Comparison of ENCODE assay signal across 8 cellular contexts in the genomic region with DNA sequence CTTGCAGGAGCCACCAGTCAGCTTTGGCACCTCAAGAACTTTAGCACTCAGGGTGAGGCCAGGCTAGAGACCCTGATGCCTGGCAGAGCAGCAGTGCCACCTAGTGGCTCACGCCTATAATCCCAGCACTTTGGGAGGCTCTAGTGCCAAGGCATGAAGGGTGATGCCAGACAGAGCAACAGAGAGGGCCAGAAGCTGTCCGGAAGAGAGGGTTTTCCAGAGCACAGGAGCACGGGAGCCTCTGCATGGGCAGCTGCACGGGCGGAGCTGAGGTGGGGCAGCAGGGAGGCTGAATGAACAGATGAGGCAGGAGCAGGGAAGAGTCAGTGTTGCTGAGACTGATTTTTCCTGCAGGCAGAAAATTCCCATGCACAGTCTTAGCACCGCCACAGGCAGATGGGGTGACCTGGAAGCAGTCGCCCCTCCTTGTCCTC. TPM values are rescaled to one million over a fixed set of nuclear protein-coding genes. Genes with fewer than 3 reads are reported as not detected.
A peak's percentile ranks its signal among the peaks of the same experiment; 100 is the strongest.
DNase-seq lines count a peak whose midpoint lies in the region; ATAC-seq and TF ChIP-seq lines count a peak whose summit lies in the region.

No MANE protein-coding gene starts in this region.

- DNase-seq in DMS79 (lab: John Stamatoyannopoulos, UW) (peak; percentile 1), Karpas-422 (peak; percentile 92), right atrium auricular region (ENCODE audit: low spot score) (peak; percentile 73), sciatic nerve (ENCODE audit: low spot score) (peak; percentile 80)
- DNase-seq in activated naive CD8-positive, alpha-beta T cell treated with anti-CD3 and anti-CD28 coated beads, Interleukin-2, amount 50 U/mL, for 24 hours, result peak; percentile 63

- H3K27ac Mint-ChIP-seq in activated naive CD8-positive, alpha-beta T cell treated with anti-CD3 and anti-CD28 coated beads, Interleukin-2, amount 50 U/mL, for 24 hours, result no peak overlapping the region

- no peaks in the 10 kb centered on the region for H3K4me1 ChIP-seq in Karpas-422 (ENCODE audit: low read length)
- peaks cover 0 to 6% of the 10 kb centered on the region in 2 donors for H3K4me1 ChIP-seq in right atrium auricular region

- peaks cover 5% of the 10 kb centered on the region for H3K27me3 Mint-ChIP-seq in activated naive CD8-positive, alpha-beta T cell treated with anti-CD3 and anti-CD28 coated beads, Interleukin-2, amount 50 U/mL, for 24 hours

- H4K20me1 ChIP-seq in Karpas-422 (ENCODE audit: insufficient read depth, low read depth, low read length), result 0 out of 2 replicates have a peak, but pooled peaks cover 2% of the 10 kb centered on the region

- H2AFZ ChIP-seq in Karpas-422 (ENCODE audit: low read length), result no peak overlapping the region

- H3K4me2 ChIP-seq in Karpas-422 (ENCODE audit: low read depth, low read length, poor library complexity, severe bottlenecking), result no peak overlapping the region

- H3K27ac ChIP-seq in Karpas-422 (ENCODE audit: low read length) (no peak overlapping the region), right atrium auricular region (no peak overlapping the region)

- ATAC-seq in GM21423 (IDR thresholded peaks at IDR 0.05; ENCODE audit: unreplicated experiment) (peak; percentile 75), SK-N-SH treated with all-trans-retinoic acid at 6 μM for 48 hours (peak; percentile 93), sciatic nerve (peak; percentile 89), HG03196 (IDR thresholded peaks at IDR 0.05; ENCODE audit: unreplicated experiment) (no peak)
- peak; percentile 88 for ATAC-seq in activated naive CD8-positive, alpha-beta T cell treated with anti-CD3 and anti-CD28 coated beads, Interleukin-2, amount 50 U/mL, for 24 hours

- H3K9me3 Mint-ChIP-seq in activated naive CD8-positive, alpha-beta T cell treated with anti-CD3 and anti-CD28 coated beads, Interleukin-2, amount 50 U/mL, for 24 hours, result no peaks in the 10 kb centered on the region

- peaks cover 1% of the 10 kb centered on the region for H3K4me1 Mint-ChIP-seq in activated naive CD8-positive, alpha-beta T cell treated with anti-CD3 and anti-CD28 coated beads, Interleukin-2, amount 50 U/mL, for 24 hours

- H3K27me3 ChIP-seq in Karpas-422 (ENCODE audit: low read length) (no peaks in the 10 kb centered on the region), right atrium auricular region (no peaks in the 10 kb centered on the region)

- H3K36me3 ChIP-seq in Karpas-422 (ENCODE audit: insufficient read depth, low read length) (no peaks in the 10 kb centered on the region), right atrium auricular region (no peaks in the 10 kb centered on the region)

- peak; percentile 75 to 90 for TF ChIP-seq CTCF in right atrium auricular region (IDR thresholded peaks at IDR 0.05)

- H3K4me3 Mint-ChIP-seq in activated naive CD8-positive, alpha-beta T cell treated with anti-CD3 and anti-CD28 coated beads, Interleukin-2, amount 50 U/mL, for 24 hours, result no peak overlapping the region

- no peaks in the 10 kb centered on the region for H3K36me3 Mint-ChIP-seq in activated naive CD8-positive, alpha-beta T cell treated with anti-CD3 and anti-CD28 coated beads, Interleukin-2, amount 50 U/mL, for 24 hours (ENCODE audit: low read depth)

- H3K4me3 ChIP-seq in Karpas-422 (ENCODE audit: low read length) (no peak overlapping the region), right atrium auricular region (no peak overlapping the region)

- H3K9ac ChIP-seq in Karpas-422 (ENCODE audit: low read length), result no peak overlapping the region

- H3K9me3 ChIP-seq in Karpas-422 (ENCODE audit: low read length), result no peaks in the 10 kb centered on the region
- H3K9me3 ChIP-seq in right atrium auricular region, result no peaks in the 10 kb centered on the region

- no peaks in the 10 kb centered on the region for H3K9me2 ChIP-seq in Karpas-422 (replicated peaks; ENCODE audit: insufficient read depth, low read length)

- H3K79me2 ChIP-seq in Karpas-422 (ENCODE audit: low read length), result no peaks in the 10 kb centered on the region

- intact Hi-C loops in sciatic nerve (cut with DNase I), result loop anchor here (10.0 kb wide), 1 partner anchor 293 kb away; no protein-coding TSS in a partner anchor

TF ChIP-seq in SK-N-SH treated with all-trans-retinoic acid at 6 μM for 48 hours, 23 proteins besides CTCF, POLR2A, EP300 and RAD21:
- TF ChIP-seq, protein P1, sequence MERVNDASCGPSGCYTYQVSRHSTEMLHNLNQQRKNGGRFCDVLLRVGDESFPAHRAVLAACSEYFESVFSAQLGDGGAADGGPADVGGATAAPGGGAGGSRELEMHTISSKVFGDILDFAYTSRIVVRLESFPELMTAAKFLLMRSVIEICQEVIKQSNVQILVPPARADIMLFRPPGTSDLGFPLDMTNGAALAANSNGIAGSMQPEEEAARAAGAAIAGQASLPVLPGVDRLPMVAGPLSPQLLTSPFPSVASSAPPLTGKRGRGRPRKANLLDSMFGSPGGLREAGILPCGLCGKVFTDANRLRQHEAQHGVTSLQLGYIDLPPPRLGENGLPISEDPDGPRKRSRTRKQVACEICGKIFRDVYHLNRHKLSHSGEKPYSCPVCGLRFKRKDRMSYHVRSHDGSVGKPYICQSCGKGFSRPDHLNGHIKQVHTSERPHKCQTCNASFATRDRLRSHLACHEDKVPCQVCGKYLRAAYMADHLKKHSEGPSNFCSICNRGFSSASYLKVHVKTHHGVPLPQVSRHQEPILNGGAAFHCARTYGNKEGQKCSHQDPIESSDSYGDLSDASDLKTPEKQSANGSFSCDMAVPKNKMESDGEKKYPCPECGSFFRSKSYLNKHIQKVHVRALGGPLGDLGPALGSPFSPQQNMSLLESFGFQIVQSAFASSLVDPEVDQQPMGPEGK (CRISPR knock-in tag; IDR thresholded peaks at IDR 0.05; ENCODE audit: borderline replicate concordance), result no peak
- no peak for TF ChIP-seq PPARA (CRISPR knock-in tag; IDR thresholded peaks at IDR 0.05; ENCODE audit: borderline replicate concordance)

RNA-seq across cellular contexts. Expression of a gene that starts 38.9 kb away (rescaled TPM):
- total RNA-seq in Karpas-422 (2014; rRNA removed; shearing (Covaris generic); ENCODE audit: low replicate concordance), result 1.0 and 1.7 TPM in 2 replicates
- total RNA-seq in right atrium auricular region, result under 1 TPM; 0.22 to 0.43 TPM
- total RNA-seq in sciatic nerve, result 4.3 TPM

Comparison
In these comparisons a context has a peak if more than half of its experiments do, and no peak if none do; other contexts are left out.
1. DNase-seq: peak in every context shown above with its lines; median percentile 92 in Karpas-422; 80 in sciatic nerve; 73 in right atrium auricular region; 63 in activated naive CD8-positive, alpha-beta T cell treated with anti-CD3 and anti-CD28 coated beads, Interleukin-2, amount 50 U/mL, for 24 hours; 1 in DMS79.